In genomic region chr13:27496006-27496405, GRCh38 we compare ENCODE assay signal across 26 cellular contexts.
"Had no signal": no experiment of that assay in that cellular context is flagged by ENCODE, and none has a peak within 500 bp of the region (broad histone marks: within the 10 kb centered on the region; RNA-seq: fewer than 3 reads in every experiment).

No MANE protein-coding gene starts in this region.

- H3K4me1 ChIP-seq: pancreas, prostate gland, right lobe of liver, tibial nerve had no signal

- H3K4me3 Mint-ChIP-seq: memory B cell; nephron; neural crest cell; stimulated activated memory B cell treated with anti-CD40 and anti-IgM and Interleukin-4, amounts not matched to agents 10 μg/mL and 1 μg/mL and 100 μg/mL, for 72 hours; stimulated activated naive CD8-positive, alpha-beta T cell treated with anti-CD3 and anti-CD28 coated beads, Interleukin-15, amount 100 ng/mL, for 72 hours; type B pancreatic cell had no signal

- H3K27ac Mint-ChIP-seq: memory B cell; stimulated activated memory B cell treated with anti-CD40 and anti-IgM and Interleukin-4, amounts not matched to agents 10 μg/mL and 1 μg/mL and 100 μg/mL, for 72 hours; stimulated activated naive CD8-positive, alpha-beta T cell treated with anti-CD3 and anti-CD28 coated beads, Interleukin-15, amount 100 ng/mL, for 72 hours; type B pancreatic cell had no signal

- H3K27me3 ChIP-seq: heart right ventricle, hepatocyte, neutrophil, pancreas, right lobe of liver, tibial nerve, vagina had no signal

- ATAC-seq: heart right ventricle; naive thymus-derived CD8-positive, alpha-beta T cell; right lobe of liver; stimulated activated memory B cell treated with anti-CD40 and anti-IgM and Interleukin-4, amounts not matched to agents 10 μg/mL and 1 μg/mL and 100 μg/mL, for 72 hours; stimulated activated naive CD8-positive, alpha-beta T cell treated with anti-CD3 and anti-CD28 coated beads, Interleukin-15, amount 100 ng/mL, for 72 hours had no signal

- H3K79me2 ChIP-seq: hepatocyte had no signal

- H3K4me3 ChIP-seq: heart right ventricle, hepatocyte, left ventricle myocardium inferior, lung, pancreas, prostate gland, right lobe of liver, smooth muscle cell, tibial nerve, vagina had no signal

- H3K36me3 Mint-ChIP-seq: memory B cell; naive thymus-derived CD8-positive, alpha-beta T cell; stimulated activated memory B cell treated with anti-CD40 and anti-IgM and Interleukin-4, amounts not matched to agents 10 μg/mL and 1 μg/mL and 100 μg/mL, for 72 hours; type B pancreatic cell had no signal

- H3K36me3 ChIP-seq: heart right ventricle, left ventricle myocardium inferior, neutrophil, pancreas, prostate gland, right lobe of liver, tibial nerve, vagina had no signal

- DNase-seq: heart right ventricle; islet precursor cell; left ventricle myocardium inferior; naive thymus-derived CD8-positive, alpha-beta T cell; occipital lobe; pancreas; posterior cingulate gyrus; right lobe of liver; stimulated activated CD4-positive, alpha-beta T cell treated with anti-CD3 and anti-CD28 coated beads, Interleukin-1b, Interleukin-23, amount 100 ng/mL, for 48 hours; stimulated activated CD4-positive, alpha-beta T cell treated with anti-CD3 and anti-CD28 coated beads, Interleukin-2, amount 100 ng/mL, for 48 hours; stimulated activated CD4-positive, alpha-beta T cell treated with anti-CD3 and anti-CD28 coated beads, Interleukin-4, amount 100 ng/mL, for 4 hours; stimulated activated CD8-positive, alpha-beta memory T cell treated with anti-CD3 and anti-CD28 coated beads, Interleukin-4, amount 100 ng/mL, for 48 hours; stimulated activated naive CD4-positive, alpha-beta T cell treated with Interleukin-2 at 50 U/mL for 16 hours; stimulated activated naive CD8-positive, alpha-beta T cell treated with anti-CD3 and anti-CD28 coated beads, Interleukin-15, amount 100 ng/mL, for 72 hours had no signal

- H3K27me3 Mint-ChIP-seq: memory B cell; naive thymus-derived CD8-positive, alpha-beta T cell; stimulated activated memory B cell treated with anti-CD40 and anti-IgM and Interleukin-4, amounts not matched to agents 10 μg/mL and 1 μg/mL and 100 μg/mL, for 72 hours; stimulated activated naive CD8-positive, alpha-beta T cell treated with anti-CD3 and anti-CD28 coated beads, Interleukin-15, amount 100 ng/mL, for 72 hours had no signal

- H3K9me3 Mint-ChIP-seq: memory B cell; naive thymus-derived CD8-positive, alpha-beta T cell; nephron; neural crest cell; stimulated activated memory B cell treated with anti-CD40 and anti-IgM and Interleukin-4, amounts not matched to agents 10 μg/mL and 1 μg/mL and 100 μg/mL, for 72 hours; stimulated activated naive CD8-positive, alpha-beta T cell treated with anti-CD3 and anti-CD28 coated beads, Interleukin-15, amount 100 ng/mL, for 72 hours; type B pancreatic cell had no signal

- H3K4me1 Mint-ChIP-seq: memory B cell; stimulated activated memory B cell treated with anti-CD40 and anti-IgM and Interleukin-4, amounts not matched to agents 10 μg/mL and 1 μg/mL and 100 μg/mL, for 72 hours; stimulated activated naive CD8-positive, alpha-beta T cell treated with anti-CD3 and anti-CD28 coated beads, Interleukin-15, amount 100 ng/mL, for 72 hours had no signal

- H2AFZ ChIP-seq: hepatocyte had no signal

- H3K4me2 ChIP-seq: hepatocyte, smooth muscle cell had no signal

- H3K27ac ChIP-seq: heart right ventricle, hepatocyte, left ventricle myocardium inferior, neutrophil, pancreas, prostate gland, right lobe of liver, tibial nerve, vagina had no signal

- H3K9me3 ChIP-seq: heart right ventricle, left ventricle myocardium inferior, neutrophil, pancreas, prostate gland, right lobe of liver, tibial nerve, vagina had no signal
